2 cellular contexts compared by ENCODE assay signal in genomic region chr5:72082048-72082447, GRCh38.
TF ChIP-seq lines count a peak whose summit lies in the region.

No MANE protein-coding gene starts in this region.

TF ChIP-seq in GM23338, 12 proteins besides CTCF, POLR2A, EP300 and RAD21:
- no peak for TF ChIP-seq ETS1 (IDR thresholded peaks at IDR 0.05)
- TF ChIP-seq, protein P1, sequence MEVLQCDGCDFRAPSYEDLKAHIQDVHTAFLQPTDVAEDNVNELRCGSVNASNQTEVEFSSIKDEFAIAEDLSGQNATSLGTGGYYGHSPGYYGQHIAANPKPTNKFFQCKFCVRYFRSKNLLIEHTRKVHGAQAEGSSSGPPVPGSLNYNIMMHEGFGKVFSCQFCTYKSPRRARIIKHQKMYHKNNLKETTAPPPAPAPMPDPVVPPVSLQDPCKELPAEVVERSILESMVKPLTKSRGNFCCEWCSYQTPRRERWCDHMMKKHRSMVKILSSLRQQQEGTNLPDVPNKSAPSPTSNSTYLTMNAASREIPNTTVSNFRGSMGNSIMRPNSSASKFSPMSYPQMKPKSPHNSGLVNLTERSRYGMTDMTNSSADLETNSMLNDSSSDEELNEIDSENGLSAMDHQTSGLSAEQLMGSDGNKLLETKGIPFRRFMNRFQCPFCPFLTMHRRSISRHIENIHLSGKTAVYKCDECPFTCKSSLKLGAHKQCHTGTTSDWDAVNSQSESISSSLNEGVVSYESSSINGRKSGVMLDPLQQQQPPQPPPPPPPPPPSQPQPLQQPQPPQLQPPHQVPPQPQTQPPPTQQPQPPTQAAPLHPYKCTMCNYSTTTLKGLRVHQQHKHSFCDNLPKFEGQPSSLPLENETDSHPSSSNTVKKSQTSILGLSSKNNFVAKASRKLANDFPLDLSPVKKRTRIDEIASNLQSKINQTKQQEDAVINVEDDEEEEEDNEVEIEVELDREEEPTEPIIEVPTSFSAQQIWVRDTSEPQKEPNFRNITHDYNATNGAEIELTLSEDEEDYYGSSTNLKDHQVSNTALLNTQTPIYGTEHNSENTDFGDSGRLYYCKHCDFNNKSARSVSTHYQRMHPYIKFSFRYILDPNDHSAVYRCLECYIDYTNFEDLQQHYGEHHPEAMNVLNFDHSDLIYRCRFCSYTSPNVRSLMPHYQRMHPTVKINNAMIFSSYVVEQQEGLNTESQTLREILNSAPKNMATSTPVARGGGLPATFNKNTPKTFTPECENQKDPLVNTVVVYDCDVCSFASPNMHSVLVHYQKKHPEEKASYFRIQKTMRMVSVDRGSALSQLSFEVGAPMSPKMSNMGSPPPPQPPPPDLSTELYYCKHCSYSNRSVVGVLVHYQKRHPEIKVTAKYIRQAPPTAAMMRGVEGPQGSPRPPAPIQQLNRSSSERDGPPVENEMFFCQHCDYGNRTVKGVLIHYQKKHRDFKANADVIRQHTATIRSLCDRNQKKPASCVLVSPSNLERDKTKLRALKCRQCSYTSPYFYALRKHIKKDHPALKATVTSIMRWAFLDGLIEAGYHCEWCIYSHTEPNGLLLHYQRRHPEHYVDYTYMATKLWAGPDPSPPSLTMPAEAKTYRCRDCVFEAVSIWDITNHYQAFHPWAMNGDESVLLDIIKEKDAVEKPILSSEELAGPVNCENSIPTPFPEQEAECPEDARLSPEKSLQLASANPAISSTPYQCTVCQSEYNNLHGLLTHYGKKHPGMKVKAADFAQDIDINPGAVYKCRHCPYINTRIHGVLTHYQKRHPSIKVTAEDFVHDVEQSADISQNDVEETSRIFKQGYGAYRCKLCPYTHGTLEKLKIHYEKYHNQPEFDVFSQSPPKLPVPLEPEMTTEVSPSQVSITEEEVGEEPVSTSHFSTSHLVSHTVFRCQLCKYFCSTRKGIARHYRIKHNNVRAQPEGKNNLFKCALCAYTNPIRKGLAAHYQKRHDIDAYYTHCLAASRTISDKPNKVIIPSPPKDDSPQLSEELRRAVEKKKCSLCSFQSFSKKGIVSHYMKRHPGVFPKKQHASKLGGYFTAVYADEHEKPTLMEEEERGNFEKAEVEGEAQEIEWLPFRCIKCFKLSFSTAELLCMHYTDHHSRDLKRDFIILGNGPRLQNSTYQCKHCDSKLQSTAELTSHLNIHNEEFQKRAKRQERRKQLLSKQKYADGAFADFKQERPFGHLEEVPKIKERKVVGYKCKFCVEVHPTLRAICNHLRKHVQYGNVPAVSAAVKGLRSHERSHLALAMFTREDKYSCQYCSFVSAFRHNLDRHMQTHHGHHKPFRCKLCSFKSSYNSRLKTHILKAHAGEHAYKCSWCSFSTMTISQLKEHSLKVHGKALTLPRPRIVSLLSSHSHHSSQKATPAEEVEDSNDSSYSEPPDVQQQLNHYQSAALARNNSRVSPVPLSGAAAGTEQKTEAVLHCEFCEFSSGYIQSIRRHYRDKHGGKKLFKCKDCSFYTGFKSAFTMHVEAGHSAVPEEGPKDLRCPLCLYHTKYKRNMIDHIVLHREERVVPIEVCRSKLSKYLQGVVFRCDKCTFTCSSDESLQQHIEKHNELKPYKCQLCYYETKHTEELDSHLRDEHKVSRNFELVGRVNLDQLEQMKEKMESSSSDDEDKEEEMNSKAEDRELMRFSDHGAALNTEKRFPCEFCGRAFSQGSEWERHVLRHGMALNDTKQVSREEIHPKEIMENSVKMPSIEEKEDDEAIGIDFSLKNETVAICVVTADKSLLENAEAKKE (CRISPR knock-in tag; IDR thresholded peaks at IDR 0.05), result no peak
- TF ChIP-seq STAT1 (IDR thresholded peaks at IDR 0.05; ENCODE audit: unreplicated experiment), result no peak
- TF ChIP-seq JUNB (IDR thresholded peaks at IDR 0.05; ENCODE audit: unreplicated experiment), result no peak

TF ChIP-seq in K562, 482 proteins besides CTCF, POLR2A, EP300 and RAD21:
- no peak for TF ChIP-seq ZC3H4 (CRISPR knock-in tag; IDR thresholded peaks at IDR 0.05; ENCODE audit: borderline replicate concordance)
- no peak for TF ChIP-seq MAFG (tag; conservative IDR thresholded peaks at IDR 0.05)
- no peak for TF ChIP-seq SNAPC5 (CRISPR knock-in tag; IDR thresholded peaks at IDR 0.05)
- TF ChIP-seq SREBF1 (IDR thresholded peaks at IDR 0.05; ENCODE audit: borderline replicate concordance, low read depth, low read length), result no peak
- TF ChIP-seq SRSF1 (IDR thresholded peaks at IDR 0.05; ENCODE audit: low read depth, low read length), result no peak
